Comparison of ENCODE assay signal across 1 cellular context in the genomic region with DNA sequence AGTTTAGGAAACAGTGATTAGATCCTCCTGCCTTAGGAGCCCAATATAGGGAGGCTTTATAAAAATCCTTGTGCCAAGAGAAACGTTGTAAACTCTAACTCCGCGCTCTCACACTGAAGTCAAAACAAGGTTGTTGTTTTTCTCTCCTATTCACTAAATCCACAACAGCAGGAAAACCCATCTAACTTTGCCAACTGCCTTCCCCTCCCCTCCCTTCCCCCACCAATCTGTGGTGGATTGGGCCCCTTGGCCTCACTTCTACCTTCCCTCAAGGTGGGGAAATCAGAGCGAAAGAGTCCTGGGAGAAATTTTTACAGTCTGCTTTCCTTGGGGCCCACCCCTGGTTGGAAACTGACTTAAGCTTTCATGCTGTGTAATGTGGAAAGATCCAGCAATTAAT.
TF ChIP-seq lines count a peak whose summit lies in the region.

No MANE protein-coding gene starts in this region.

TF ChIP-seq in IMR-90, 13 proteins besides CTCF, POLR2A, EP300 and RAD21:
- TF ChIP-seq MAZ (IDR thresholded peaks at IDR 0.05; ENCODE audit: borderline replicate concordance, low read depth, low read length) = no peak
- no peak for TF ChIP-seq MXI1 (IDR thresholded peaks at IDR 0.05; ENCODE audit: borderline replicate concordance, low read depth, low read length)
- no peak for TF ChIP-seq MAFK (IDR thresholded peaks at IDR 0.05; ENCODE audit: low read depth, low read length)
- TF ChIP-seq CEBPB (IDR thresholded peaks at IDR 0.05; ENCODE audit: low read depth, low read length) = no peak
- TF ChIP-seq SMC3 (IDR thresholded peaks at IDR 0.05; ENCODE audit: low read depth, low read length) = no peak
- no peak for TF ChIP-seq NFE2L2 (IDR thresholded peaks at IDR 0.05; ENCODE audit: low read depth, low read length)
- TF ChIP-seq RFX5 (IDR thresholded peaks at IDR 0.05; ENCODE audit: low read depth, low read length) = no peak
- TF ChIP-seq, protein P1, sequence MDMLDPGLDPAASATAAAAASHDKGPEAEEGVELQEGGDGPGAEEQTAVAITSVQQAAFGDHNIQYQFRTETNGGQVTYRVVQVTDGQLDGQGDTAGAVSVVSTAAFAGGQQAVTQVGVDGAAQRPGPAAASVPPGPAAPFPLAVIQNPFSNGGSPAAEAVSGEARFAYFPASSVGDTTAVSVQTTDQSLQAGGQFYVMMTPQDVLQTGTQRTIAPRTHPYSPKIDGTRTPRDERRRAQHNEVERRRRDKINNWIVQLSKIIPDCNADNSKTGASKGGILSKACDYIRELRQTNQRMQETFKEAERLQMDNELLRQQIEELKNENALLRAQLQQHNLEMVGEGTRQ (IDR thresholded peaks at IDR 0.05; ENCODE audit: low read depth, low read length) = no peak
- TF ChIP-seq FOS (IDR thresholded peaks at IDR 0.05; ENCODE audit: low read depth, low read length) = no peak
- TF ChIP-seq, protein P2, sequence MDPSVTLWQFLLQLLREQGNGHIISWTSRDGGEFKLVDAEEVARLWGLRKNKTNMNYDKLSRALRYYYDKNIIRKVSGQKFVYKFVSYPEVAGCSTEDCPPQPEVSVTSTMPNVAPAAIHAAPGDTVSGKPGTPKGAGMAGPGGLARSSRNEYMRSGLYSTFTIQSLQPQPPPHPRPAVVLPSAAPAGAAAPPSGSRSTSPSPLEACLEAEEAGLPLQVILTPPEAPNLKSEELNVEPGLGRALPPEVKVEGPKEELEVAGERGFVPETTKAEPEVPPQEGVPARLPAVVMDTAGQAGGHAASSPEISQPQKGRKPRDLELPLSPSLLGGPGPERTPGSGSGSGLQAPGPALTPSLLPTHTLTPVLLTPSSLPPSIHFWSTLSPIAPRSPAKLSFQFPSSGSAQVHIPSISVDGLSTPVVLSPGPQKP (IDR thresholded peaks at IDR 0.05; ENCODE audit: borderline replicate concordance, low read depth, low read length) = no peak
